Comparison of ENCODE assay signal across 17 cellular contexts in the genomic region with DNA sequence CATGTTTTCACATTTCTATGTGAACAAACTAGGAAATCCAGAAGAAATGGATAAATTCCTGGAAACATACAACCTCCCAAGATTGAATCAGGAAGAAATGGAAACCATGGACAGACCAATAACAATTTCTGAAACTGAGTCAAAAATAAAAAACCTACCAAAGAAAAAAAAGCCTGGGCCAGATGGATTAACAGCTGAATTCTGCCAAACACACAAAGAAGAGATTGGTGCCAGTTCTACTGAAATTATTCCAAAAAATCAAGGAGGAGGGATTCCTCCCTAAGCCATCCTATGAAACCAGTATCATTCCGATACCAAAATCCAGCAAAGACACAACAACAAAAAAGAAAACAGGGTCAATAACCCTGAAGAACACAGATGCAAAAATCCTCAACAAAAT.
DNase-seq lines count a peak whose midpoint lies in the region; TF ChIP-seq lines count a peak whose summit lies in the region.
"Had no signal": no experiment of that assay in that cellular context is flagged by ENCODE, and none has a peak within 500 bp of the region (broad histone marks: within the 10 kb centered on the region; RNA-seq: fewer than 3 reads in every experiment).

No MANE protein-coding gene starts in this region.

- TF ChIP-seq CTCF in foreskin fibroblast (IDR thresholded peaks at IDR 0.05; ENCODE audit: low read depth, low read length), result no peak

- no peaks in the 10 kb centered on the region for H3K36me3 ChIP-seq in mesenchymal stem cell (ENCODE audit: control insufficient read depth in 1 of 2, insufficient read depth in 2 of 2, low read depth in 1 of 2, low read length in 2 of 2)
- H3K36me3 ChIP-seq: BLaER1 treated with 17β-estradiol and CSF1 and Interleukin-3, amounts not matched to agents 10 nM and 100 nM had no signal

- H4K8ac ChIP-seq in mesenchymal stem cell (ENCODE audit: low read length), result no peak overlapping the region

- H3K4me3 ChIP-seq in mesenchymal stem cell (ENCODE audit: insufficient read depth in 1 of 2, low read depth in 1 of 2, low read length in 2 of 2) (no peak overlapping the region), foreskin fibroblast (ENCODE audit: low read depth in 1 of 2, low read length in 2 of 2) (no peak overlapping the region)
- H3K4me3 ChIP-seq: A549; BLaER1 treated with 17β-estradiol and CSF1 and Interleukin-3, amounts not matched to agents 10 nM and 100 nM; GM12878 had no signal

- 100% methylated on average over 1 of the region's 1 CpG for WGBS in mesenchymal stem cell

- DNase-seq in G401 (ENCODE audit: low spot score) (peak; percentile 86), cerebellar cortex (ENCODE audit: low spot score) (peak; percentile 83), mesenchymal stem cell (no peak), foreskin fibroblast (no peak), KBM-7 (no peak)
- DNase-seq: AML-193; Caco-2; Calu3; CD4-positive, alpha-beta T cell; CD8-positive, alpha-beta T cell; DMS79 treated with DMSO at 0.1 percent for 48 hours; GDM1 had no signal

- in situ Hi-C loops in G401 (cut with HindIII; ENCODE audit: low sequenced_read_pairs), result no loop called here
- in situ Hi-C loops in KBM-7 (cut with MboI; ENCODE audit: low pct_unique_long_range_greater_than_20kb, low sequenced_read_pairs), result no loop called here

- no peak overlapping the region for H3K4ac ChIP-seq in mesenchymal stem cell (ENCODE audit: low read depth in 1 of 2, low read length in 2 of 2)

- H3K27me3 ChIP-seq in mesenchymal stem cell (ENCODE audit: control insufficient read depth in 1 of 2, insufficient read depth in 1 of 2, low read length in 2 of 2), result no peaks in the 10 kb centered on the region
- H3K27me3 ChIP-seq: BLaER1 treated with 17β-estradiol and CSF1 and Interleukin-3, amounts not matched to agents 10 nM and 100 nM had no signal

- no peak overlapping the region for H2BK12ac ChIP-seq in mesenchymal stem cell (ENCODE audit: low read length in 2 of 2)

- H4K91ac ChIP-seq in mesenchymal stem cell (ENCODE audit: low read length), result no peak overlapping the region

- no peak overlapping the region for H3K18ac ChIP-seq in mesenchymal stem cell (ENCODE audit: low read depth in 1 of 2, low read length in 2 of 2)

- H3K14ac ChIP-seq in mesenchymal stem cell (ENCODE audit: low read length in 2 of 2), result no peak overlapping the region

- H3K4me1 ChIP-seq in mesenchymal stem cell (ENCODE audit: control insufficient read depth, insufficient read depth, low read depth, low read length), result no peaks in the 10 kb centered on the region
- H3K4me1 ChIP-seq: A549; BLaER1 treated with 17β-estradiol and CSF1 and Interleukin-3, amounts not matched to agents 10 nM and 100 nM; Caco-2 had no signal

- no peak overlapping the region for H2BK15ac ChIP-seq in mesenchymal stem cell (ENCODE audit: low read depth, poor library complexity, severe bottlenecking)

- H2AK5ac ChIP-seq in mesenchymal stem cell (ENCODE audit: low read length, severe bottlenecking), result no peak overlapping the region

- no peak overlapping the region for H2AFZ ChIP-seq in mesenchymal stem cell (ENCODE audit: low read depth, low read length)

- no peak overlapping the region for H3K23ac ChIP-seq in mesenchymal stem cell (ENCODE audit: low read length in 2 of 2)

- no peak overlapping the region for H3K27ac ChIP-seq in mesenchymal stem cell (ENCODE audit: low read length, poor library complexity, severe bottlenecking)
- H3K27ac ChIP-seq: 22Rv1; A549; BLaER1 treated with 17β-estradiol and CSF1 and Interleukin-3, amounts not matched to agents 10 nM and 100 nM; C4-2B had no signal

- no peak overlapping the region for H3K4me2 ChIP-seq in mesenchymal stem cell (ENCODE audit: low read length, poor library complexity, severe bottlenecking)
- H3K4me2 ChIP-seq: A549; BLaER1 treated with 17β-estradiol and CSF1 and Interleukin-3, amounts not matched to agents 10 nM and 100 nM had no signal

- H2BK120ac ChIP-seq in mesenchymal stem cell (ENCODE audit: low read depth, low read length), result no peak overlapping the region

- H3K9ac ChIP-seq in mesenchymal stem cell (ENCODE audit: low read length), result no peak overlapping the region
- H3K9ac ChIP-seq: BLaER1 treated with 17β-estradiol and CSF1 and Interleukin-3, amounts not matched to agents 10 nM and 100 nM had no signal

- H3K9me3 ChIP-seq in mesenchymal stem cell (ENCODE audit: control insufficient read depth, low read length), result peaks cover 3% of the 10 kb centered on the region
- H3K9me3 ChIP-seq: A549 had no signal

- H2BK5ac ChIP-seq in mesenchymal stem cell (ENCODE audit: low read depth, low read length, poor library complexity, severe bottlenecking), result peak overlapping the region; percentile 8

- H3K79me1 ChIP-seq in mesenchymal stem cell (replicated peaks; ENCODE audit: low read length, poor library complexity, severe bottlenecking), result no peaks in the 10 kb centered on the region

Comparison
In these comparisons a context has a peak if more than half of its experiments do, and no peak if none do; other contexts are left out.
1. DNase-seq: peak in G401 (single experiment) and cerebellar cortex (single experiment); none in mesenchymal stem cell (single experiment), foreskin fibroblast (0 of 2) and KBM-7 (single experiment).